In the genomic region with DNA sequence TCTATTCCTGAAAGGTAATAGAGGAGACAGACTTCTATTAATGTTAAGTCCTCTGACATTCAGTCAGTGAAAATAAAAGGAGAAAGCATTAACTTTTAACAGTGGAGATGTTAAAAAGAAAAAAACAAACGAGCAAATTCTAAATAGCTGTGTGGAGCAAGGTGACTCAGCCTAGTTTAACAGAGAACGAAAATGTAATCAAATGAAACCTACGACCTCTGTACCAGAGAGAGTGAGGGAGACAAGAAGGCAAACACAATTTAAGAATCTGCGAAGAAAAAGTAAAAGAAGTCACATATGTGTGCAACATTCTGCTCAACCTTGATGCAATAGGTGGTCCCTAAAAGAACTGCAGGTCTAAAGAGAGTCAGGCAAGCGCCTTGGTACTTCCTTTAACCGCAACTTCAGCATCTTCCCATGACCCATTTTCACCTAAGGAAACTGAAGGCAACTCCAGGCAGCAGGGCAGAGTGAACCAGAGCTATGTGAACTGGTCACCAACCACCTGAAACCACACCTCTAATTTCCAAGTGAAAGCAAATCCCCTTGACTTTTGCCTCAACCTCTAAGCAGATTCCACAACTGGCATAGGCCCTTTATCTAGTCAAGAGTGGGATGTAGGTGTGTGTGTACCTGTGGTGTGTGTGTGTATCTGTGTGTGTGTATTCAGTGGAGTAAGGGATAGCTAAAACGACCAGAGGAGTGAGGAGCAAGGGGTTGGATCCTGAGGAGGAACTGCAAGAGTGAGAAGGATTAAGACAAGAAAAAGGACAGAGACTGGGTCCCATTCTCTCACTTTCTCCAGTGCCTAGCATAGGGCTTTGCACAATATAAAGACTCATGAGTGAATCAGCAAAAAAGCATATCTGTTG, we compare ENCODE assay signal across 15 cellular contexts. TPM values are rescaled to one million over a fixed set of nuclear protein-coding genes. Genes with fewer than 3 reads are reported as not detected.
DNase-seq lines count a peak whose midpoint lies in the region; ATAC-seq and TF ChIP-seq lines count a peak whose summit lies in the region.
"Had no signal": no experiment of that assay in that cellular context is flagged by ENCODE, and none has a peak within 500 bp of the region (broad histone marks: within the 10 kb centered on the region; RNA-seq: fewer than 3 reads in every experiment).

No MANE protein-coding gene starts in this region.

- no peak overlapping the region for H3K4me3 Mint-ChIP-seq in neural crest cell
- H3K4me3 Mint-ChIP-seq: activated CD4-positive, alpha-beta T cell treated with anti-CD3 and anti-CD28 coated beads, Interleukin-2, amount 10 ng/mL, durations not matched to agents 7 days and 5 days; activated T-helper 1 cell treated with anti-CD3 and anti-CD28 coated beads, Interleukin-12 subunit alpha, Interleukin-12 subunit beta, Interleukin-2, Interleukin-4 antibody, amounts not matched to agents 30 ng/mL and 10 ng/mL and 1 ng/mL, durations not matched to agents 14 hours and 24 hours and 36 hours; T-helper 17 cell had no signal

- no peak for TF ChIP-seq CTCF in fibroblast of lung (conservative IDR thresholded peaks at IDR 0.05 in 1 of 2, IDR thresholded peaks at IDR 0.05 in 1 of 2; ENCODE audit: low read depth in 1 of 2, low read length in 2 of 2)
- TF ChIP-seq CTCF in neural crest cell (conservative IDR thresholded peaks at IDR 0.05), result no peak

- peak overlapping the region; percentile 46 for H3K27ac Mint-ChIP-seq in neural crest cell (ENCODE audit: unreplicated experiment)
- H3K27ac Mint-ChIP-seq: activated CD4-positive, alpha-beta T cell treated with anti-CD3 and anti-CD28 coated beads, Interleukin-2, amount 10 ng/mL, durations not matched to agents 7 days and 5 days; activated T-helper 1 cell treated with anti-CD3 and anti-CD28 coated beads, Interleukin-12 subunit alpha, Interleukin-12 subunit beta, Interleukin-2, Interleukin-4 antibody, amounts not matched to agents 30 ng/mL and 10 ng/mL and 1 ng/mL, durations not matched to agents 14 hours and 24 hours and 36 hours; T-helper 17 cell had no signal

- H3K79me2 ChIP-seq in fibroblast of lung (ENCODE audit: control insufficient read depth, insufficient read depth, low read length), result no peaks in the 10 kb centered on the region

- no peaks in the 10 kb centered on the region for H4K20me1 ChIP-seq in fibroblast of lung (ENCODE audit: control insufficient read depth, extremely low read depth, insufficient read depth, low read length)

- peak; percentile 65 for DNase-seq in ACHN
- DNase-seq in OCI-M1 (lab: John Stamatoyannopoulos, UW), result peak; percentile 30
- peak; percentile 36 to 51 for DNase-seq in fibroblast of lung (ENCODE audit: low read depth in 2 of 2)
- no peak for DNase-seq in neural crest cell (ENCODE audit: low read depth, low spot score)
- DNase-seq in activated CD4-positive, alpha-beta T cell treated with anti-CD3 and anti-CD28 coated beads, Interleukin-2, amount 50 U/mL, for 4 hours, result no peak
- DNase-seq in NCI-H1417 (lab: John Stamatoyannopoulos, UW), result no peak
- no peak for DNase-seq in NCI-H510A (lab: John Stamatoyannopoulos, UW)
- DNase-seq: activated CD4-positive, alpha-beta T cell treated with anti-CD3 and anti-CD28 coated beads, Interleukin-2, amount 10 ng/mL, durations not matched to agents 7 days and 5 days; DMS153; mammary epithelial cell; NCI-H1436 treated with DMSO at 0.1 percent for 48 hours; NCI-H510A treated with DMSO at 0.1 percent for 48 hours; T-helper 17 cell had no signal

- no peaks in the 10 kb centered on the region for H3K9me3 Mint-ChIP-seq in neural crest cell
- H3K9me3 Mint-ChIP-seq: activated CD4-positive, alpha-beta T cell treated with anti-CD3 and anti-CD28 coated beads, Interleukin-2, amount 10 ng/mL, durations not matched to agents 7 days and 5 days; activated T-helper 1 cell treated with anti-CD3 and anti-CD28 coated beads, Interleukin-12 subunit alpha, Interleukin-12 subunit beta, Interleukin-2, Interleukin-4 antibody, amounts not matched to agents 30 ng/mL and 10 ng/mL and 1 ng/mL, durations not matched to agents 14 hours and 24 hours and 36 hours had no signal

- H3K27me3 Mint-ChIP-seq in neural crest cell (ENCODE audit: low read depth), result no peaks in the 10 kb centered on the region
- H3K27me3 Mint-ChIP-seq: activated CD4-positive, alpha-beta T cell treated with anti-CD3 and anti-CD28 coated beads, Interleukin-2, amount 10 ng/mL, durations not matched to agents 7 days and 5 days; T-helper 17 cell had no signal

- H3K9ac ChIP-seq in fibroblast of lung (ENCODE audit: insufficient read depth, low read length), result no peak overlapping the region

- H3K27ac ChIP-seq in fibroblast of lung (ENCODE audit: insufficient read depth, low read length), result no peak overlapping the region

- in situ Hi-C loops in ACHN (cut with HindIII; ENCODE audit: low pct_ligation_motif_present, low pct_unique_long_range_greater_than_20kb, low sequenced_read_pairs), result no loop called here

- no peak overlapping the region for H3K4me3 ChIP-seq in fibroblast of lung (replicated peaks in 1 of 4; ENCODE audit: control extremely low read depth in 1 of 4, insufficient read depth in 1 of 4, low read depth in 3 of 4, low read length in 4 of 4)

- H3K36me3 Mint-ChIP-seq in neural crest cell (ENCODE audit: low read depth), result peaks cover 3% of the 10 kb centered on the region

- no peak for ATAC-seq in HG03097 (IDR thresholded peaks at IDR 0.05; ENCODE audit: low FRiP score, unreplicated experiment)
- ATAC-seq: T-helper 17 cell had no signal

- peaks cover 2% of the 10 kb centered on the region for H3K4me1 ChIP-seq in fibroblast of lung (ENCODE audit: control insufficient read depth, extremely low read depth, insufficient read depth, low read length)

- H3K4me2 ChIP-seq in fibroblast of lung (ENCODE audit: extremely low read depth, insufficient read depth, low read length), result peak overlapping the region; percentile 8

- peaks cover 44% of the 10 kb centered on the region for H3K4me1 Mint-ChIP-seq in neural crest cell
- H3K4me1 Mint-ChIP-seq: activated CD4-positive, alpha-beta T cell treated with anti-CD3 and anti-CD28 coated beads, Interleukin-2, amount 10 ng/mL, durations not matched to agents 7 days and 5 days; T-helper 17 cell had no signal

- no peak overlapping the region for H2AFZ ChIP-seq in fibroblast of lung (ENCODE audit: low read length)

- no peaks in the 10 kb centered on the region for H3K36me3 ChIP-seq in fibroblast of lung (ENCODE audit: control insufficient read depth, insufficient read depth, low read length)

- H3K9me3 ChIP-seq in fibroblast of lung (ENCODE audit: control insufficient read depth, insufficient read depth, low read depth, low read length), result no peaks in the 10 kb centered on the region

- H3K27me3 ChIP-seq in fibroblast of lung (ENCODE audit: control insufficient read depth, insufficient read depth, low read length), result no peaks in the 10 kb centered on the region

RNA-seq across cellular contexts. Expression of gene FIGN, which starts 43.0 kb away (rescaled TPM):
- total RNA-seq in fibroblast of lung (0.51 and 1.5 TPM in 2 replicates), neural crest cell (57.3 and 58.1 TPM in 2 replicates)
- 1.3 and 1.6 TPM in 2 replicates for polyA plus RNA-seq in fibroblast of lung
- polyA plus RNA-seq in fibroblast of lung (2012), result 0.96 and 1.8 TPM in 2 replicates
- polyA minus RNA-seq in fibroblast of lung (ENCODE audit: low replicate concordance), result 1.6 and 3.2 TPM in 2 replicates
- total RNA-seq: activated CD4-positive, alpha-beta T cell treated with anti-CD3 and anti-CD28 coated beads, Interleukin-2, amount 10 ng/mL, durations not matched to agents 7 days and 5 days; activated T-helper 1 cell treated with anti-CD3 and anti-CD28 coated beads, Interleukin-12 subunit alpha, Interleukin-12 subunit beta, Interleukin-2, Interleukin-4 antibody, amounts not matched to agents 30 ng/mL and 10 ng/mL and 1 ng/mL, durations not matched to agents 14 hours and 24 hours and 36 hours; T-helper 17 cell had no signal

Comparison
In these comparisons a context has a peak if more than half of its experiments do, and no peak if none do; other contexts are left out.
1. DNase-seq: peak in ACHN (single experiment), OCI-M1 (single experiment) and fibroblast of lung (2 of 2); none in neural crest cell (single experiment), activated CD4-positive, alpha-beta T cell treated with anti-CD3 and anti-CD28 coated beads, Interleukin-2, amount 50 U/mL, for 4 hours (0 of 2), NCI-H1417 (0 of 3) and NCI-H510A (single experiment).
2. RNA of gene FIGN, which starts 43.0 kb away (total RNA-seq): 57.3 to 58.1 TPM in neural crest cell; 0.51 to 1.5 TPM in fibroblast of lung; every median in the first group is over 10 times any median in the second.